ENCODE assay signal across 35 cellular contexts in genomic region chr7:89308535-89308934, GRCh38.
"Had no signal": no experiment of that assay in that cellular context is flagged by ENCODE, and none has a peak within 500 bp of the region (broad histone marks: within the 10 kb centered on the region; RNA-seq: fewer than 3 reads in every experiment).

No MANE protein-coding gene starts in this region.

- DNase-seq: activated CD4-positive, alpha-beta memory T cell treated with anti-CD3 and anti-CD28 coated beads, Interleukin-2, amount 10 ng/mL, durations not matched to agents 7 days and 5 days; activated CD4-positive, alpha-beta T cell treated with anti-CD3 and anti-CD28 coated beads for 1 hour; activated CD4-positive, alpha-beta T cell treated with anti-CD3 and anti-CD28 coated beads for 36 hours; activated CD4-positive, alpha-beta T cell treated with anti-CD3 and anti-CD28 coated beads for 48 hours; activated CD4-positive, alpha-beta T cell treated with anti-CD3 and anti-CD28 coated beads, Interleukin-2, amount 10 ng/mL, durations not matched to agents 7 days and 5 days; activated CD4-positive, alpha-beta T cell treated with anti-CD3 and anti-CD28 coated beads, Interleukin-2, amount 50 U/mL, for 48 hours; activated CD4-positive, CD25-positive, alpha-beta regulatory T cell; activated CD8-positive, alpha-beta memory T cell treated with anti-CD3 and anti-CD28 coated beads for 24 hours; activated CD8-positive, alpha-beta memory T cell treated with anti-CD3 and anti-CD28 coated beads, Interleukin-2, amount 10 ng/mL, durations not matched to agents 7 days and 5 days; activated CD8-positive, alpha-beta memory T cell treated with anti-CD3 and anti-CD28 coated beads, Interleukin-2, amount 50 U/mL, for 48 hours; activated CD8-positive, alpha-beta T cell treated with anti-CD3 and anti-CD28 coated beads, Interleukin-2, amount 10 ng/mL, durations not matched to agents 7 days and 5 days; activated effector memory CD4-positive, alpha-beta T cell treated with anti-CD3 and anti-CD28 coated beads, Interleukin-2, amount 50 U/mL, for 16 hours; activated gamma-delta T cell treated with Interleukin-2 at 50 U/mL for 16 hours; activated naive CD4-positive, alpha-beta T cell; activated naive CD4-positive, alpha-beta T cell treated with anti-CD3 and anti-CD28 coated beads for 36 hours; activated naive CD4-positive, alpha-beta T cell treated with anti-CD3 and anti-CD28 coated beads, Interleukin-2, amount 50 U/mL, for 16 hours; activated naive CD8-positive, alpha-beta T cell treated with anti-CD3 and anti-CD28 coated beads for 36 hours; activated T-cell treated with anti-CD3 and anti-CD28 coated beads, Interleukin-2, amount 50 U/mL, for 24 hours; activated T-cell treated with anti-CD3 and anti-CD28 coated beads, Interleukin-2, amount 50 U/mL, for 48 hours; adrenal gland; amniotic stem cell; aorta; body of pancreas; brain microvascular endothelial cell; central memory CD4-positive, alpha-beta T cell; T-helper 1 cell; T-helper 2 cell; T-helper 9 cell; WERI-Rb-1 had no signal

- H3K4me3 ChIP-seq: adrenal gland, body of pancreas, breast epithelium had no signal

- H3K4me1 ChIP-seq: adrenal gland, breast epithelium had no signal

- H3K36me3 Mint-ChIP-seq: activated CD8-positive, alpha-beta memory T cell treated with anti-CD3 and anti-CD28 coated beads, Interleukin-2, amount 10 ng/mL, durations not matched to agents 7 days and 5 days; activated naive CD4-positive, alpha-beta T cell treated with anti-CD3 and anti-CD28 coated beads, Interleukin-2, amount 50 U/mL, for 72 hours; activated naive CD8-positive, alpha-beta T cell treated with anti-CD3 and anti-CD28 coated beads for 36 hours; WTC11 had no signal

- H3K4me3 Mint-ChIP-seq: activated CD4-positive, alpha-beta memory T cell treated with anti-CD3 and anti-CD28 coated beads, Interleukin-2, amount 10 ng/mL, durations not matched to agents 7 days and 5 days; activated CD4-positive, alpha-beta T cell treated with anti-CD3 and anti-CD28 coated beads for 36 hours; activated CD4-positive, alpha-beta T cell treated with anti-CD3 and anti-CD28 coated beads, Interleukin-2, amount 10 ng/mL, durations not matched to agents 7 days and 5 days; activated CD8-positive, alpha-beta memory T cell treated with anti-CD3 and anti-CD28 coated beads, Interleukin-2, amount 10 ng/mL, durations not matched to agents 7 days and 5 days; activated CD8-positive, alpha-beta T cell treated with anti-CD3 and anti-CD28 coated beads, Interleukin-2, amount 10 ng/mL, durations not matched to agents 7 days and 5 days; activated naive CD4-positive, alpha-beta T cell treated with anti-CD3 and anti-CD28 coated beads for 36 hours; activated naive CD8-positive, alpha-beta T cell treated with anti-CD3 and anti-CD28 coated beads for 36 hours; activated T-cell treated with anti-CD3 and anti-CD28 coated beads, Interleukin-2, amount 50 U/mL, for 24 hours; T-helper 1 cell treated with Interleukin-12 subunit alpha and Interleukin-12 subunit beta and Interleukin-4 antibody, amounts not matched to agents 30 μg/mL and 1 μg/mL, for 36 hours; T-helper 2 cell treated with Interferon-gamma antibody and Interleukin-4, amounts not matched to agents 5 μg/mL and 100 μg/mL, for 36 hours; WTC11 had no signal

- H3K9me3 ChIP-seq: adrenal gland, body of pancreas, breast epithelium had no signal

- H3K27ac Mint-ChIP-seq: activated CD4-positive, alpha-beta memory T cell treated with anti-CD3 and anti-CD28 coated beads, Interleukin-2, amount 10 ng/mL, durations not matched to agents 7 days and 5 days; activated CD4-positive, alpha-beta T cell treated with anti-CD3 and anti-CD28 coated beads for 36 hours; activated CD4-positive, alpha-beta T cell treated with anti-CD3 and anti-CD28 coated beads, Interleukin-2, amount 10 ng/mL, durations not matched to agents 7 days and 5 days; activated CD8-positive, alpha-beta memory T cell treated with anti-CD3 and anti-CD28 coated beads, Interleukin-2, amount 10 ng/mL, durations not matched to agents 7 days and 5 days; activated CD8-positive, alpha-beta T cell treated with anti-CD3 and anti-CD28 coated beads, Interleukin-2, amount 10 ng/mL, durations not matched to agents 7 days and 5 days; activated naive CD4-positive, alpha-beta T cell treated with anti-CD3 and anti-CD28 coated beads for 36 hours; activated naive CD4-positive, alpha-beta T cell treated with anti-CD3 and anti-CD28 coated beads, Interleukin-2, amount 50 U/mL, for 72 hours; activated naive CD8-positive, alpha-beta T cell treated with anti-CD3 and anti-CD28 coated beads for 36 hours; activated T-cell treated with anti-CD3 and anti-CD28 coated beads, Interleukin-2, amount 50 U/mL, for 24 hours; T-helper 1 cell treated with Interleukin-12 subunit alpha and Interleukin-12 subunit beta and Interleukin-4 antibody, amounts not matched to agents 30 μg/mL and 1 μg/mL, for 36 hours; T-helper 2 cell treated with Interferon-gamma antibody and Interleukin-4, amounts not matched to agents 5 μg/mL and 100 μg/mL, for 36 hours; WTC11 had no signal

- H3K9me3 Mint-ChIP-seq: activated CD4-positive, alpha-beta memory T cell treated with anti-CD3 and anti-CD28 coated beads, Interleukin-2, amount 10 ng/mL, durations not matched to agents 7 days and 5 days; activated CD4-positive, alpha-beta T cell treated with anti-CD3 and anti-CD28 coated beads, Interleukin-2, amount 10 ng/mL, durations not matched to agents 7 days and 5 days; activated naive CD4-positive, alpha-beta T cell treated with anti-CD3 and anti-CD28 coated beads for 36 hours; activated naive CD4-positive, alpha-beta T cell treated with anti-CD3 and anti-CD28 coated beads, Interleukin-2, amount 50 U/mL, for 72 hours; activated naive CD8-positive, alpha-beta T cell treated with anti-CD3 and anti-CD28 coated beads for 36 hours; activated T-cell treated with anti-CD3 and anti-CD28 coated beads, Interleukin-2, amount 50 U/mL, for 24 hours; T-helper 1 cell treated with Interleukin-12 subunit alpha and Interleukin-12 subunit beta and Interleukin-4 antibody, amounts not matched to agents 30 μg/mL and 1 μg/mL, for 36 hours; T-helper 2 cell treated with Interferon-gamma antibody and Interleukin-4, amounts not matched to agents 5 μg/mL and 100 μg/mL, for 36 hours; WTC11 had no signal

- H3K27me3 ChIP-seq: adrenal gland, body of pancreas, brain microvascular endothelial cell, breast epithelium had no signal

- H3K27me3 Mint-ChIP-seq: activated CD4-positive, alpha-beta memory T cell treated with anti-CD3 and anti-CD28 coated beads, Interleukin-2, amount 10 ng/mL, durations not matched to agents 7 days and 5 days; activated CD4-positive, alpha-beta T cell treated with anti-CD3 and anti-CD28 coated beads for 36 hours; activated CD4-positive, alpha-beta T cell treated with anti-CD3 and anti-CD28 coated beads, Interleukin-2, amount 10 ng/mL, durations not matched to agents 7 days and 5 days; activated CD8-positive, alpha-beta memory T cell treated with anti-CD3 and anti-CD28 coated beads, Interleukin-2, amount 10 ng/mL, durations not matched to agents 7 days and 5 days; activated naive CD8-positive, alpha-beta T cell treated with anti-CD3 and anti-CD28 coated beads for 36 hours; activated T-cell treated with anti-CD3 and anti-CD28 coated beads, Interleukin-2, amount 50 U/mL, for 24 hours had no signal

- ATAC-seq: activated CD4-positive, alpha-beta T cell treated with anti-CD3 and anti-CD28 coated beads for 36 hours; activated CD4-positive, CD25-positive, alpha-beta regulatory T cell treated with anti-CD3 and anti-CD28 coated beads, Interleukin-2, amount 50 U/mL, for 24 hours; activated CD8-positive, alpha-beta memory T cell treated with anti-CD3 and anti-CD28 coated beads, Interleukin-2, amount 10 ng/mL, durations not matched to agents 7 days and 5 days; activated CD8-positive, alpha-beta T cell treated with anti-CD3 and anti-CD28 coated beads, Interleukin-2, amount 10 ng/mL, durations not matched to agents 7 days and 5 days; activated naive CD4-positive, alpha-beta T cell treated with anti-CD3 and anti-CD28 coated beads, Interleukin-2, amount 50 U/mL, for 72 hours; body of pancreas; WTC11 had no signal

- H3K36me3 ChIP-seq: adrenal gland, brain microvascular endothelial cell, breast epithelium, WERI-Rb-1 had no signal

- H3K27ac ChIP-seq: adrenal gland, body of pancreas, brain microvascular endothelial cell, breast epithelium, WERI-Rb-1 had no signal

- H3K4me1 Mint-ChIP-seq: activated CD4-positive, alpha-beta memory T cell treated with anti-CD3 and anti-CD28 coated beads, Interleukin-2, amount 10 ng/mL, durations not matched to agents 7 days and 5 days; activated CD4-positive, alpha-beta T cell treated with anti-CD3 and anti-CD28 coated beads for 36 hours; activated CD4-positive, alpha-beta T cell treated with anti-CD3 and anti-CD28 coated beads, Interleukin-2, amount 10 ng/mL, durations not matched to agents 7 days and 5 days; activated CD8-positive, alpha-beta memory T cell treated with anti-CD3 and anti-CD28 coated beads, Interleukin-2, amount 10 ng/mL, durations not matched to agents 7 days and 5 days; activated naive CD8-positive, alpha-beta T cell treated with anti-CD3 and anti-CD28 coated beads for 36 hours had no signal
